ENCODE assay signal across 1 cellular context in the genomic region with DNA sequence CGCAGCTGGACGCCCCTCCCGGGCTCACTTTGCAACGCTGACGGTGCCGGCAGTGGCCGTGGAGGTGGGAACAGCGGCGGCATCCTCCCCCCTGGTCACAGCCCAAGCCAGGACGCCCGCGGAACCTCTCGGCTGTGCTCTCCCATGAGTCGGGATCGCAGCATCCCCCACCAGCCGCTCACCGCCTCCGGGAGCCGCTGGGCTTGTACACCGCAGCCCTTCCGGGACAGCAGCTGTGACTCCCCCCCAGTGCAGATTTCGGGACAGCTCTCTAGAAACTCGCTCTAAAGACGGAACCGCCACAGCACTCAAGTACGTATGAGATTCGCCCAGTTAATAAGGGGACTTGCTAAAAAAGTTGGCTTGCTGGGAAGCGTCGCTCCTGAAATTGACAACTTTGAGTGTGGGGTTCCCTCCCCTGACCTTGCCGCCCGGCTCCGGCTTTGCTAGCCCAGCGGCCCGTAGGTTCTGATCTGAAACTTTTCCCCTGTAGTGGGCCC.
TF ChIP-seq lines count a peak whose summit lies in the region.

No MANE protein-coding gene starts in this region.

TF ChIP-seq in HEK293, 187 proteins besides CTCF, POLR2A, EP300 and RAD21 (continued from another document):
- TF ChIP-seq PRDM10 (tag by site-specific recombination; IDR thresholded peaks at IDR 0.05) = no peak
- 0 out of 2 replicates have a peak, but pooled peaks have one; percentile 2 for TF ChIP-seq REST (tag by site-specific recombination; IDR thresholded peaks at IDR 0.05)
- no peak for TF ChIP-seq MEIS1 (CRISPR knock-in tag; IDR thresholded peaks at IDR 0.05; ENCODE audit: borderline replicate concordance)
- peak; percentile 65 for TF ChIP-seq SP2 (tag by site-specific recombination; IDR thresholded peaks at IDR 0.05)
- TF ChIP-seq, protein P1, sequence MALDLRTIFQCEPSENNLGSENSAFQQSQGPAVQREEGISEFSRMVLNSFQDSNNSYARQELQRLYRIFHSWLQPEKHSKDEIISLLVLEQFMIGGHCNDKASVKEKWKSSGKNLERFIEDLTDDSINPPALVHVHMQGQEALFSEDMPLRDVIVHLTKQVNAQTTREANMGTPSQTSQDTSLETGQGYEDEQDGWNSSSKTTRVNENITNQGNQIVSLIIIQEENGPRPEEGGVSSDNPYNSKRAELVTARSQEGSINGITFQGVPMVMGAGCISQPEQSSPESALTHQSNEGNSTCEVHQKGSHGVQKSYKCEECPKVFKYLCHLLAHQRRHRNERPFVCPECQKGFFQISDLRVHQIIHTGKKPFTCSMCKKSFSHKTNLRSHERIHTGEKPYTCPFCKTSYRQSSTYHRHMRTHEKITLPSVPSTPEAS (tag by site-specific recombination; IDR thresholded peaks at IDR 0.05) = 0 out of 2 replicates have a peak, but pooled peaks have one; percentile 22
- TF ChIP-seq ZNF777 (tag by site-specific recombination; IDR thresholded peaks at IDR 0.05; ENCODE audit: borderline replicate concordance) = peak; percentile 26; the same call in 1 of the 2 replicates
- TF ChIP-seq, protein P2, sequence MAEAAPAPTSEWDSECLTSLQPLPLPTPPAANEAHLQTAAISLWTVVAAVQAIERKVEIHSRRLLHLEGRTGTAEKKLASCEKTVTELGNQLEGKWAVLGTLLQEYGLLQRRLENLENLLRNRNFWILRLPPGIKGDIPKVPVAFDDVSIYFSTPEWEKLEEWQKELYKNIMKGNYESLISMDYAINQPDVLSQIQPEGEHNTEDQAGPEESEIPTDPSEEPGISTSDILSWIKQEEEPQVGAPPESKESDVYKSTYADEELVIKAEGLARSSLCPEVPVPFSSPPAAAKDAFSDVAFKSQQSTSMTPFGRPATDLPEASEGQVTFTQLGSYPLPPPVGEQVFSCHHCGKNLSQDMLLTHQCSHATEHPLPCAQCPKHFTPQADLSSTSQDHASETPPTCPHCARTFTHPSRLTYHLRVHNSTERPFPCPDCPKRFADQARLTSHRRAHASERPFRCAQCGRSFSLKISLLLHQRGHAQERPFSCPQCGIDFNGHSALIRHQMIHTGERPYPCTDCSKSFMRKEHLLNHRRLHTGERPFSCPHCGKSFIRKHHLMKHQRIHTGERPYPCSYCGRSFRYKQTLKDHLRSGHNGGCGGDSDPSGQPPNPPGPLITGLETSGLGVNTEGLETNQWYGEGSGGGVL (tag by site-specific recombination; IDR thresholded peaks at IDR 0.05) = peak; percentile 73; the same call in 1 of the 2 replicates
- no peak for TF ChIP-seq ZNF701 (tag by site-specific recombination; IDR thresholded peaks at IDR 0.05)
- 0 out of 2 replicates have a peak, but pooled peaks have one; percentile 45 for TF ChIP-seq ZBTB8A (tag by site-specific recombination; IDR thresholded peaks at IDR 0.05)
- 0 out of 2 replicates have a peak, but pooled peaks have one; percentile 4 for TF ChIP-seq EGR2 (tag by site-specific recombination; IDR thresholded peaks at IDR 0.05; ENCODE audit: low read depth)
